ENCODE assay signal across 27 cellular contexts in genomic region chr6:51199733-51200132, GRCh38.
"Had no signal": no experiment of that assay in that cellular context is flagged by ENCODE, and none has a peak within 500 bp of the region (broad histone marks: within the 10 kb centered on the region; RNA-seq: fewer than 3 reads in every experiment).

No MANE protein-coding gene starts in this region.

- H3K36me3 Mint-ChIP-seq: activated naive CD8-positive, alpha-beta T cell treated with anti-CD3 and anti-CD28 coated beads, Interleukin-2, amount 10 ng/mL, durations not matched to agents 7 days and 5 days had no signal

- H3K27me3 Mint-ChIP-seq: activated CD4-positive, alpha-beta T cell treated with anti-CD3 and anti-CD28 coated beads, Interleukin-2, amount 10 ng/mL, durations not matched to agents 24 days and 14 days; activated naive CD8-positive, alpha-beta T cell treated with anti-CD3 and anti-CD28 coated beads, Interleukin-2, amount 10 ng/mL, durations not matched to agents 7 days and 5 days; activated T-cell treated with anti-CD3 and anti-CD28 coated beads, Interleukin-2, amount 50 U/mL, for 24 hours; progenitor cell of endocrine pancreas; stimulated activated naive CD8-positive, alpha-beta T cell treated with anti-CD3 and anti-CD28 coated beads, Interleukin-15, Interleukin-2, amounts not matched to agents 100 ng/mL and 50 ng/mL, for 24 hours had no signal

- H3K4me1 ChIP-seq: body of pancreas, colonic mucosa, left ventricle myocardium inferior, vagina had no signal

- H3K27me3 ChIP-seq: body of pancreas, colonic mucosa, vagina had no signal

- H3K27ac ChIP-seq: body of pancreas, colonic mucosa, epithelial cell of prostate, left ventricle myocardium inferior, vagina had no signal

- H3K4me3 Mint-ChIP-seq: activated CD4-positive, alpha-beta T cell treated with anti-CD3 and anti-CD28 coated beads, Interleukin-2, amount 10 ng/mL, durations not matched to agents 24 days and 14 days; activated CD8-positive, alpha-beta T cell treated with anti-CD3 and anti-CD28 coated beads, Interleukin-2, amount 10 ng/mL, durations not matched to agents 7 days and 5 days; activated naive CD8-positive, alpha-beta T cell treated with anti-CD3 and anti-CD28 coated beads, Interleukin-2, amount 10 ng/mL, durations not matched to agents 7 days and 5 days; activated T-cell treated with anti-CD3 and anti-CD28 coated beads, Interleukin-2, amount 50 U/mL, for 24 hours; endodermal cell; nephron progenitor cell; stimulated activated naive CD8-positive, alpha-beta T cell treated with anti-CD3 and anti-CD28 coated beads, Interleukin-15, Interleukin-2, amounts not matched to agents 100 ng/mL and 50 ng/mL, for 24 hours; T-helper 2 cell treated with Interferon-gamma antibody and Interleukin-4, amounts not matched to agents 5 μg/mL and 100 μg/mL, for 36 hours had no signal

- DNase-seq: activated CD4-positive, alpha-beta T cell treated with anti-CD3 and anti-CD28 coated beads, Interleukin-2, amount 10 ng/mL, durations not matched to agents 24 days and 14 days; activated CD4-positive, CD25-positive, alpha-beta regulatory T cell; activated CD8-positive, alpha-beta T cell treated with anti-CD3 and anti-CD28 coated beads, Interleukin-2, amount 10 ng/mL, durations not matched to agents 7 days and 5 days; activated naive CD4-positive, alpha-beta T cell treated with Interleukin-2 at 50 U/mL for 16 hours; activated naive CD8-positive, alpha-beta T cell treated with anti-CD3 and anti-CD28 coated beads, Interleukin-2, amount 10 ng/mL, durations not matched to agents 7 days and 5 days; activated T-cell treated with anti-CD3 and anti-CD28 coated beads, Interleukin-2, amount 50 U/mL, for 24 hours; amygdala; body of pancreas; central memory CD4-positive, alpha-beta T cell; colonic mucosa; endodermal cell; head of caudate nucleus; kidney; left ventricle myocardium inferior; mammary epithelial cell; midbrain; nephron progenitor cell; occipital lobe; stimulated activated CD4-positive, alpha-beta T cell treated with anti-CD3 and anti-CD28 coated beads, Interleukin-12 subunit alpha, Interleukin-12 subunit beta, amount 100 ng/mL, for 4 hours; stimulated activated CD4-positive, alpha-beta T cell treated with anti-CD3 and anti-CD28 coated beads, Interleukin-1b, Interleukin-23, amount 100 ng/mL, for 48 hours; trophoblast cell had no signal

- H3K9me3 Mint-ChIP-seq: activated CD4-positive, alpha-beta T cell treated with anti-CD3 and anti-CD28 coated beads, Interleukin-2, amount 10 ng/mL, durations not matched to agents 24 days and 14 days; activated naive CD8-positive, alpha-beta T cell treated with anti-CD3 and anti-CD28 coated beads, Interleukin-2, amount 10 ng/mL, durations not matched to agents 7 days and 5 days; activated T-helper 2 cell treated with anti-CD3 and anti-CD28 coated beads, Interferon-gamma antibody, Interleukin-2, Interleukin-4, amounts not matched to agents 10 μg/mL and 5 μg/mL and 100 μg/mL, durations not matched to agents 14 hours and 24 hours and 36 hours; endodermal cell; nephron progenitor cell; stimulated activated naive CD8-positive, alpha-beta T cell treated with anti-CD3 and anti-CD28 coated beads, Interleukin-15, Interleukin-2, amounts not matched to agents 100 ng/mL and 50 ng/mL, for 24 hours; T-helper 2 cell treated with Interferon-gamma antibody and Interleukin-4, amounts not matched to agents 5 μg/mL and 100 μg/mL, for 36 hours had no signal

- ATAC-seq: activated CD8-positive, alpha-beta T cell treated with anti-CD3 and anti-CD28 coated beads, Interleukin-2, amount 10 ng/mL, durations not matched to agents 7 days and 5 days; body of pancreas had no signal

- H3K4me1 Mint-ChIP-seq: activated CD4-positive, alpha-beta T cell treated with anti-CD3 and anti-CD28 coated beads, Interleukin-2, amount 10 ng/mL, durations not matched to agents 24 days and 14 days; activated naive CD8-positive, alpha-beta T cell treated with anti-CD3 and anti-CD28 coated beads, Interleukin-2, amount 10 ng/mL, durations not matched to agents 7 days and 5 days; endodermal cell; nephron progenitor cell had no signal

- H3K27ac Mint-ChIP-seq: activated CD4-positive, alpha-beta T cell treated with anti-CD3 and anti-CD28 coated beads, Interleukin-2, amount 10 ng/mL, durations not matched to agents 24 days and 14 days; activated CD8-positive, alpha-beta T cell treated with anti-CD3 and anti-CD28 coated beads, Interleukin-2, amount 10 ng/mL, durations not matched to agents 7 days and 5 days; activated naive CD8-positive, alpha-beta T cell treated with anti-CD3 and anti-CD28 coated beads, Interleukin-2, amount 10 ng/mL, durations not matched to agents 7 days and 5 days; activated T-cell treated with anti-CD3 and anti-CD28 coated beads, Interleukin-2, amount 50 U/mL, for 24 hours; activated T-helper 2 cell treated with anti-CD3 and anti-CD28 coated beads, Interferon-gamma antibody, Interleukin-2, Interleukin-4, amounts not matched to agents 10 μg/mL and 5 μg/mL and 100 μg/mL, durations not matched to agents 14 hours and 24 hours and 36 hours; endodermal cell; nephron progenitor cell; progenitor cell of endocrine pancreas; stimulated activated naive CD8-positive, alpha-beta T cell treated with anti-CD3 and anti-CD28 coated beads, Interleukin-15, Interleukin-2, amounts not matched to agents 100 ng/mL and 50 ng/mL, for 24 hours; T-helper 2 cell treated with Interferon-gamma antibody and Interleukin-4, amounts not matched to agents 5 μg/mL and 100 μg/mL, for 36 hours had no signal
